ENCODE assay signal across 2 cellular contexts in genomic region chr16:67561501-67561823, GRCh38.
TF ChIP-seq lines count a peak whose summit lies in the region.

No MANE protein-coding gene starts in this region.

TF ChIP-seq in SK-N-SH, 30 proteins besides CTCF, POLR2A, EP300 and RAD21 (continued from another document):
- TF ChIP-seq REST (IDR thresholded peaks at IDR 0.05; ENCODE audit: low read depth, low read length) (no peak), NRF1 (IDR thresholded peaks at IDR 0.05; ENCODE audit: low read depth, low read length) (no peak), GATA2 (CRISPR knock-in tag; IDR thresholded peaks at IDR 0.05) (no peak), MXI1 (IDR thresholded peaks at IDR 0.05; ENCODE audit: low read depth, low read length) (no peak), FOXJ3 (CRISPR knock-in tag; IDR thresholded peaks at IDR 0.05) (no peak), SIN3A (IDR thresholded peaks at IDR 0.05; ENCODE audit: borderline replicate concordance, low read depth, low read length) (no peak), JUND (IDR thresholded peaks at IDR 0.05) (no peak), TEAD4 (IDR thresholded peaks at IDR 0.05; ENCODE audit: borderline replicate concordance, insufficient read depth) (no peak), CHD2 (IDR thresholded peaks at IDR 0.05; ENCODE audit: low read length, partially characterized antibody) (no peak), ZBTB33 (IDR thresholded peaks at IDR 0.05; ENCODE audit: borderline replicate concordance, low read depth) (no peak), PBX3 (IDR thresholded peaks at IDR 0.05) (no peak), IRF3 (IDR thresholded peaks at IDR 0.05; ENCODE audit: low read depth, low read length) (no peak), TCF12 (IDR thresholded peaks at IDR 0.05) (no peak), RXRA (IDR thresholded peaks at IDR 0.05; ENCODE audit: borderline replicate concordance, low read depth) (no peak)

TF ChIP-seq in SK-N-SH treated with all-trans-retinoic acid at 6 μM for 48 hours, 23 proteins besides CTCF, POLR2A, EP300 and RAD21 (continued from another document):
- no peak for TF ChIP-seq TSHZ2 (CRISPR knock-in tag; IDR thresholded peaks at IDR 0.05)
- no peak for TF ChIP-seq ISL1 (CRISPR knock-in tag; IDR thresholded peaks at IDR 0.05)
- TF ChIP-seq TOX (CRISPR knock-in tag; IDR thresholded peaks at IDR 0.05; ENCODE audit: borderline replicate concordance), result no peak
- no peak for TF ChIP-seq TCF4 (CRISPR knock-in tag; IDR thresholded peaks at IDR 0.05; ENCODE audit: borderline replicate concordance)
- no peak for TF ChIP-seq ZFP30 (CRISPR knock-in tag; IDR thresholded peaks at IDR 0.05)
- no peak for TF ChIP-seq ESRRG (CRISPR knock-in tag; IDR thresholded peaks at IDR 0.05)
- no peak for TF ChIP-seq GLIS3 (CRISPR knock-in tag; IDR thresholded peaks at IDR 0.05)
